19 cellular contexts compared by ENCODE assay signal in genomic region chr12:3352230-3352629, GRCh38.
DNase-seq lines count a peak whose midpoint lies in the region; ATAC-seq, FAIRE-seq and TF ChIP-seq lines count a peak whose summit lies in the region.
"Had no signal": no experiment of that assay in that cellular context is flagged by ENCODE, and none has a peak within 500 bp of the region (broad histone marks: within the 10 kb centered on the region; RNA-seq: fewer than 3 reads in every experiment).

No MANE protein-coding gene starts in this region.

- no peak overlapping the region for H3K4me3 ChIP-seq in bronchial epithelial cell (ENCODE audit: low read depth, low read length)
- H3K4me3 ChIP-seq: GM23248 had no signal

- DNase-seq in HTR-8/SVneo (ENCODE audit: insufficient read length, low spot score) (no peak), bronchial epithelial cell (ENCODE audit: low read depth) (no peak), head of caudate nucleus (peak in 40 of 42 donors; percentile 37 to 91 (median 66)), RWPE1 (ENCODE audit: low spot score) (no peak), sciatic nerve (ENCODE audit: low spot score) (no peak)
- no peak for DNase-seq in activated CD8-positive, alpha-beta memory T cell treated with anti-CD3 and anti-CD28 coated beads, Interleukin-2, amount 50 U/mL, for 4 hours
- DNase-seq: ACHN; CD4-positive, alpha-beta memory T cell; DMS153; DMS79; GDM1; GM23248; HCEC 1CT; IMR-90 had no signal

- no peaks in the 10 kb centered on the region for H3K36me3 ChIP-seq in bronchial epithelial cell (ENCODE audit: control insufficient read depth, insufficient read depth, low read length)

- no peak overlapping the region for H3K27ac ChIP-seq in RWPE1
- H3K27ac ChIP-seq: C4-2B, GM23248, HL-60 had no signal

- no peak for ATAC-seq in sciatic nerve

- no peaks in the 10 kb centered on the region for H3K27me3 ChIP-seq in bronchial epithelial cell (ENCODE audit: control insufficient read depth, insufficient read depth, low read length)

- peak; percentile 20 for FAIRE-seq in HTR-8/SVneo (lab: Jason Lieb, UNC)
- FAIRE-seq in bronchial epithelial cell (lab: Jason Lieb, UNC) = peak; percentile 28
- FAIRE-seq: A204.1, GM12892, GM18507 had no signal

- POLR2A ChIA-PET in RWPE1 (lab: Yijun Ruan, JAX; ENCODE audit: low non-redundant PET) = no interaction called here

- no peak for TF ChIP-seq CTCF in bronchial epithelial cell (IDR thresholded peaks at IDR 0.05; ENCODE audit: insufficient read depth, low read length, severe bottlenecking)
- no peak for TF ChIP-seq CTCF in RWPE1 (conservative IDR thresholded peaks at IDR 0.05; ENCODE audit: low read depth)

- CTCF ChIA-PET in RWPE1 (lab: Yijun Ruan, JAX) = interaction anchor here (1.3 to 1.4 kb wide), 2 partner anchors 13 to 52 kb away, joined by 5 to 6 read pairs; no protein-coding TSS in a partner anchor

- intact Hi-C loops in head of caudate nucleus (cut with DNase I) (no loop called here), sciatic nerve (cut with DNase I) (no loop called here)

Comparison
In these comparisons a context has a peak if more than half of its experiments do, and no peak if none do; other contexts are left out.
1. DNase-seq: peak in head of caudate nucleus (40 of 42); none in HTR-8/SVneo (single experiment), bronchial epithelial cell (single experiment), activated CD8-positive, alpha-beta memory T cell treated with anti-CD3 and anti-CD28 coated beads, Interleukin-2, amount 50 U/mL, for 4 hours (single experiment), RWPE1 (single experiment) and sciatic nerve (single experiment).